ENCODE assay signal across 8 cellular contexts in the genomic region with DNA sequence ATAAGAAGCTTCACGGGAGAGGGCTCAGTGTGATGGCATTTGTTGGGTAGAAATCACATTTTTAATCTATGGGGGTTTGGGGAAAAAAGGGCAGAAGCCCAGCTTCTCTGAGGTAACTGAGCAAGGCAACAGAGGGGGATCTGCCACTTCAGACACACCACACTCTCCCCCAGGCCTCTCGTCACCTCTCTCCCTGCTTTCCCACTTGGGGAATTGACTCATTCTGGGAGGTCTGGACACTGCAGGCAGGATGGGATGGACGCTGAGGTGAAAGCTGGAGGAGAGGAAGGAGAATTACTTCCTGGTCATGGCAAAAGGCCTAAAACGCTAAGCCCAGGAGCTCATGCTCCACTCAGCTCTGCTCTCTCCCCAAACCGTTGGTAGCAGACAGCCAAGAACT. TPM values are rescaled to one million over a fixed set of nuclear protein-coding genes. Genes with fewer than 3 reads are reported as not detected.
DNase-seq lines count a peak whose midpoint lies in the region; TF ChIP-seq lines count a peak whose summit lies in the region.

No MANE protein-coding gene starts in this region.

- H3K4me1 ChIP-seq in left ventricle myocardium inferior (peaks cover 25% of the 10 kb centered on the region), breast epithelium (peaks cover 0 to 4% of the 10 kb centered on the region in 2 donors), vagina (peaks cover 5% of the 10 kb centered on the region)

- H3K9me3 ChIP-seq in left ventricle myocardium inferior (replicated peaks) (no peaks in the 10 kb centered on the region), breast epithelium (no peaks in the 10 kb centered on the region), vagina (no peaks in the 10 kb centered on the region)

- H3K4me1 Mint-ChIP-seq in mesothelial cell of epicardium = peaks cover 14% of the 10 kb centered on the region

- TF ChIP-seq CTCF in left ventricle myocardium inferior (IDR thresholded peaks at IDR 0.05; ENCODE audit: borderline replicate concordance) (no peak), breast epithelium (IDR thresholded peaks at IDR 0.05) (no peak), mesothelial cell of epicardium (IDR thresholded peaks at IDR 0.05; ENCODE audit: unreplicated experiment) (no peak), vagina (IDR thresholded peaks at IDR 0.05) (no peak)

- no peak overlapping the region for H3K4me3 ChIP-seq in left ventricle myocardium inferior
- no peak overlapping the region for H3K4me3 ChIP-seq in breast epithelium
- no peak overlapping the region for H3K4me3 ChIP-seq in vagina

- TF ChIP-seq POLR2A in breast epithelium (IDR thresholded peaks at IDR 0.05) (no peak), vagina (IDR thresholded peaks at IDR 0.05) (no peak)

- no peak overlapping the region for H3K4me3 Mint-ChIP-seq in mesothelial cell of epicardium

- no peaks in the 10 kb centered on the region for H3K9me3 Mint-ChIP-seq in mesothelial cell of epicardium

- H3K27ac ChIP-seq in left ventricle myocardium inferior (replicated peaks) (peak overlapping the region; percentile 66), breast epithelium (peak overlapping the region; percentile 90 to 91), vagina (peak overlapping the region; percentile 43)

- H3K27me3 ChIP-seq in left ventricle myocardium inferior (ENCODE audit: low read depth) (no peaks in the 10 kb centered on the region), breast epithelium (no peaks in the 10 kb centered on the region), vagina (no peaks in the 10 kb centered on the region)

- H3K36me3 Mint-ChIP-seq in mesothelial cell of epicardium = peaks cover 1% of the 10 kb centered on the region

- intact Hi-C loops in left ventricle myocardium inferior (cut with micrococcal nuclease) (loop anchor here (10.0 kb wide), 1 partner anchor 62 kb away; no protein-coding TSS in a partner anchor), cardiac septum (cut with DNase I) (no loop called here), breast epithelium (cut with DNase I; ENCODE audit: low total_unique reads) (no loop called here), vagina (cut with DNase I) (no loop called here)

- H3K27ac Mint-ChIP-seq in mesothelial cell of epicardium = peak overlapping the region; percentile 86

- H3K27me3 Mint-ChIP-seq in mesothelial cell of epicardium (ENCODE audit: low read depth) = no peaks in the 10 kb centered on the region

- DNase-seq in left ventricle myocardium inferior (no peak), cardiac septum (ENCODE audit: low spot score) (no peak), breast epithelium (ENCODE audit: low spot score in 2 of 2) (no peak), mesothelial cell of epicardium (ENCODE audit: low spot score in 2 of 2, unreplicated experiment in 2 of 2) (no peak), vagina (ENCODE audit: extremely low spot score in 2 of 2) (no peak), SW480 (ENCODE audit: low spot score) (no peak), NCI-H1105 (lab: John Stamatoyannopoulos, UW) (no peak), ecto neural progenitor cell (ENCODE audit: low spot score) (no peak)

- H3K36me3 ChIP-seq in left ventricle myocardium inferior (no peaks in the 10 kb centered on the region), breast epithelium (no peaks in the 10 kb centered on the region), vagina (no peaks in the 10 kb centered on the region)

RNA-seq across cellular contexts. Expression of gene MYO5C, which starts 33.2 kb away (rescaled TPM):
- total RNA-seq in left ventricle myocardium inferior (2.9 TPM), cardiac septum (2.0 TPM), breast epithelium (10 to 100 TPM; 16.6 to 71.3 (median 51.5) TPM), mesothelial cell of epicardium (19.9 to 23.1 TPM (median 23.0 TPM) in 3 replicates), vagina (10.3 TPM)
